9 cellular contexts compared by ENCODE assay signal in genomic region chr2:132668986-132669853, GRCh38. TPM values are rescaled to one million over a fixed set of nuclear protein-coding genes. Genes with fewer than 3 reads are reported as not detected.
DNase-seq lines count a peak whose midpoint lies in the region; ATAC-seq, FAIRE-seq and TF ChIP-seq lines count a peak whose summit lies in the region.
"Had no signal": no experiment of that assay in that cellular context is flagged by ENCODE, and none has a peak within 500 bp of the region (broad histone marks: within the 10 kb centered on the region; RNA-seq: fewer than 3 reads in every experiment).

No MANE protein-coding gene starts in this region.

- H2BK120ac ChIP-seq in H1 (replicated peaks; ENCODE audit: low read depth, low read length), result no peak overlapping the region

- H3K4me2 ChIP-seq in MM.1S (ENCODE audit: low read depth, low read length) (peak overlapping the region; percentile 22; the same call in 1 of the 2 replicates), H1 (ENCODE audit: insufficient read depth in 1 of 2, low read depth in 2 of 2, low read length in 2 of 2) (peak overlapping the region; percentile 96 to 98)

- H3K27ac ChIP-seq in MM.1S (ENCODE audit: low read length) (no peak overlapping the region), H1 (ENCODE audit: low read depth, low read length) (no peak overlapping the region)

- H3K9ac ChIP-seq in MM.1S (ENCODE audit: low read length) (no peak overlapping the region), H1 (replicated peaks in 1 of 4; ENCODE audit: extremely low read depth in 1 of 4, low read depth in 3 of 4, low read length in 3 of 4) (no peak overlapping the region)

- H3F3A ChIP-seq in MM.1S (ENCODE audit: insufficient read depth, low read length), result no peaks in the 10 kb centered on the region

- no peaks in the 10 kb centered on the region for H3K79me1 ChIP-seq in H1 (ENCODE audit: low read depth, low read length)

- no peak overlapping the region for H3K56ac ChIP-seq in H1 (replicated peaks; ENCODE audit: insufficient read length, low read depth, low read length)

- H2AFZ ChIP-seq in MM.1S (ENCODE audit: low read length), result no peak overlapping the region
- H2AFZ ChIP-seq in H1 (ENCODE audit: low read length), result peak overlapping the region; percentile 3; the same call in 1 of the 2 replicates

- TF ChIP-seq CTCF in AG10803 (conservative IDR thresholded peaks at IDR 0.05; ENCODE audit: low read length) (no peak), MM.1S (IDR thresholded peaks at IDR 0.05; ENCODE audit: low read length) (no peak), H1 (IDR thresholded peaks at IDR 0.05; ENCODE audit: control extremely low read depth in 1 of 3, insufficient read depth in 1 of 3, low read depth in 1 of 3, low read length in 3 of 3) (peak; percentile 53 to 62 (median 54))

- no peak overlapping the region for H4K91ac ChIP-seq in H1 (replicated peaks; ENCODE audit: insufficient read length, low read length)

- H2BK12ac ChIP-seq in H1 (ENCODE audit: low read depth, low read length), result peak overlapping the region; percentile 44; the same call in 1 of the 2 replicates

- H3K4ac ChIP-seq in H1 (replicated peaks; ENCODE audit: insufficient read length, low read depth, low read length), result no peak overlapping the region

- H3K79me2 ChIP-seq in MM.1S (ENCODE audit: low read length) (no peaks in the 10 kb centered on the region), H1 (ENCODE audit: control insufficient read depth in 1 of 2, insufficient read depth in 2 of 2, low read length in 2 of 2) (no peaks in the 10 kb centered on the region)

- CTCF ChIA-PET in H1 (lab: Charles Lee; ENCODE audit: partially characterized antibody), result interaction anchor here (0.7 to 4.9 kb wide), 18 partner anchors 10 to 499 kb away, joined by 3 to 45 read pairs (median 4); no protein-coding TSS in a partner anchor

- H3K27me3 ChIP-seq in MM.1S (replicated peaks; ENCODE audit: insufficient read depth, low read length) (no peaks in the 10 kb centered on the region), H1 (replicated peaks in 1 of 4; ENCODE audit: control insufficient read depth in 3 of 4, extremely low read depth in 1 of 4, insufficient read depth in 3 of 4, low read length in 3 of 4) (peaks cover 14 to 51% (median 45%) of the 10 kb centered on the region in 4 experiments), HAP-1 (ENCODE audit: low read depth) (peaks cover 4% of the 10 kb centered on the region)

- TF ChIP-seq EP300 in H1 (IDR thresholded peaks at IDR 0.05; ENCODE audit: borderline replicate concordance in 1 of 2, low read depth in 2 of 2, low read length in 2 of 2), result no peak

- H2AK5ac ChIP-seq in H1 (ENCODE audit: low read depth, low read length), result no peak overlapping the region

- POLR2A ChIA-PET in H1 (lab: Charles Lee; ENCODE audit: partially characterized antibody), result interaction anchor here (0.6 kb wide), 1 partner anchor 395 kb away, joined by 3 read pairs; no protein-coding TSS in a partner anchor

- no peaks in the 10 kb centered on the region for H4K20me1 ChIP-seq in MM.1S (ENCODE audit: insufficient read depth, low read length)
- peaks cover 0 to 4% of the 10 kb centered on the region in 2 experiments for H4K20me1 ChIP-seq in H1 (replicated peaks in 1 of 2; ENCODE audit: control insufficient read depth in 1 of 2, insufficient read depth in 2 of 2, low read length in 2 of 2)

- no peak overlapping the region for H2BK15ac ChIP-seq in H1 (ENCODE audit: low read length)

- H3K4me3 ChIP-seq in AG10803 (ENCODE audit: low read length) (peak overlapping the region; percentile 58), MM.1S (ENCODE audit: low read length) (no peak overlapping the region), H1 (ENCODE audit: extremely low read depth in 1 of 4, insufficient read depth in 2 of 4, low read depth in 3 of 4, low read length in 4 of 4) (peak overlapping the region; percentile 44 to 71 (median 68)), HAP-1 (no peak overlapping the region)

- no peak for TF ChIP-seq POLR2A in H1 (IDR thresholded peaks at IDR 0.05; ENCODE audit: control extremely low read depth in 1 of 2, low read depth in 2 of 2, low read length in 2 of 2)
- no peak for TF ChIP-seq POLR2A in erythroblast (IDR thresholded peaks at IDR 0.05; ENCODE audit: low read length)

- no peak overlapping the region for H2BK20ac ChIP-seq in H1 (ENCODE audit: low read length)

- DNase-seq in AG10803 (ENCODE audit: low read depth) (no peak), MM.1S (no peak), H1 (ENCODE audit: low read depth in 1 of 2, low spot score in 2 of 2) (peak in 1 of 2 experiments; percentile 74), midbrain (lab: John Stamatoyannopoulos, UW) (peak; percentile 9), HAP-1 (ENCODE audit: low spot score in 2 of 2) (no peak), erythroblast (lab: John Stamatoyannopoulos, UW) (no peak)
- no peak for DNase-seq in activated CD4-positive, alpha-beta T cell treated with anti-CD3 and anti-CD28 coated beads, Interleukin-2, amount 50 U/mL, for 48 hours
- DNase-seq: activated naive CD4-positive, alpha-beta T cell treated with anti-CD3 and anti-CD28 coated beads for 36 hours had no signal

- H3K9me3 ChIP-seq in MM.1S (replicated peaks; ENCODE audit: insufficient read depth, low read length) (no peaks in the 10 kb centered on the region), H1 (ENCODE audit: insufficient read depth in 2 of 2, low read depth in 1 of 2, low read length in 1 of 2) (no peaks in the 10 kb centered on the region), HAP-1 (no peaks in the 10 kb centered on the region)

- peak; percentile 48 to 51 for TF ChIP-seq RAD21 in H1 (IDR thresholded peaks at IDR 0.05 in 1 of 2, conservative IDR thresholded peaks at IDR 0.05 in 1 of 2; ENCODE audit: low read depth in 2 of 2, low read length in 2 of 2)

- H3K14ac ChIP-seq in H1 (ENCODE audit: insufficient read length), result no peak overlapping the region

- H3K9me2 ChIP-seq in MM.1S (replicated peaks; ENCODE audit: insufficient read depth, low read length), result no peaks in the 10 kb centered on the region

- H3K36me3 ChIP-seq in MM.1S (replicated peaks; ENCODE audit: insufficient read depth, low read length), result no peaks in the 10 kb centered on the region
- no peaks in the 10 kb centered on the region for H3K36me3 ChIP-seq in H1 (ENCODE audit: control insufficient read depth in 2 of 4, insufficient read depth in 4 of 4, low read length in 3 of 4)
- H3K36me3 ChIP-seq in HAP-1 (replicated peaks), result no peaks in the 10 kb centered on the region

- ATAC-seq in HG03196 (IDR thresholded peaks at IDR 0.05; ENCODE audit: unreplicated experiment), result no peak

- no peak overlapping the region for H2BK5ac ChIP-seq in H1 (ENCODE audit: low read depth, low read length)

- 1% methylated on average over 45 of the region's 78 CpGs; no CpG with 5 or more reads in 1 of the 2 experiments for WGBS in H1 (ENCODE audit: extremely low coverage in 1 of 2, insufficient coverage in 1 of 2, insufficient read length in 1 of 2, insufficient replicate concordance in 2 of 2, low coverage in 1 of 2, low lambda C conversion rate in 2 of 2, missing lambda C conversion rate in 1 of 2), 2 experiments

- FAIRE-seq in H1 (lab: Jason Lieb, UNC), result no peak

- no peak overlapping the region for H3K23ac ChIP-seq in H1 (ENCODE audit: insufficient read length)

- 0 out of 2 replicates have a peak overlapping the region, but pooled peaks have one; percentile 9 for H3K18ac ChIP-seq in H1 (ENCODE audit: extremely low read depth, low read length)

- in situ Hi-C loops in HAP-1 (cut with MboI; ENCODE audit: low sequenced_read_pairs), result no loop called here

- H4K8ac ChIP-seq in H1 (ENCODE audit: extremely low read depth, insufficient read depth, low read length), result no peak overlapping the region; the same call in 1 of the 2 replicates

- peaks cover 24% of the 10 kb centered on the region for H3K23me2 ChIP-seq in H1 (ENCODE audit: low read depth, low read length)

- H4K5ac ChIP-seq in H1 (ENCODE audit: insufficient read length, low read depth, low read length), result no peak overlapping the region

- H3K4me1 ChIP-seq in MM.1S (ENCODE audit: low read length) (no peaks in the 10 kb centered on the region), H1 (replicated peaks in 1 of 4; ENCODE audit: control insufficient read depth in 3 of 4, insufficient read depth in 4 of 4, low read length in 3 of 4) (peaks cover 0 to 10% (median 3%) of the 10 kb centered on the region in 4 experiments; a peak in 5 of 7 replicates), HAP-1 (no peaks in the 10 kb centered on the region)

TF ChIP-seq in H1, 55 proteins besides CTCF, POLR2A, EP300 and RAD21 (continues in another document):
- TF ChIP-seq SIN3A (conservative IDR thresholded peaks at IDR 0.05 in 1 of 2, IDR thresholded peaks at IDR 0.05 in 1 of 2; ENCODE audit: low read depth in 1 of 2, low read length in 2 of 2) (no peak), KDM1A (IDR thresholded peaks at IDR 0.05; ENCODE audit: borderline replicate concordance, low read length) (no peak), RNF2 (IDR thresholded peaks at IDR 0.05; ENCODE audit: borderline replicate concordance, low read depth, low read length, missing control alignments, poor library complexity, severe bottlenecking) (peak; percentile 61), NRF1 (IDR thresholded peaks at IDR 0.05; ENCODE audit: low read depth, low read length) (no peak), TCF12 (IDR thresholded peaks at IDR 0.05; ENCODE audit: low read depth, low read length) (no peak), BCL11A (IDR thresholded peaks at IDR 0.05; ENCODE audit: low read depth in 2 of 2, low read length in 2 of 2) (no peak), E2F6 (IDR thresholded peaks at IDR 0.05) (peak; percentile 13; the same call in 1 of the 2 replicates), TBP (IDR thresholded peaks at IDR 0.05; ENCODE audit: low read depth, low read length) (no peak), GABPA (IDR thresholded peaks at IDR 0.05; ENCODE audit: borderline replicate concordance, insufficient read depth, low read length) (no peak)

RNA-seq across cellular contexts. Expression of gene LYPD1, which starts 0.8 kb away (rescaled TPM):
- 2.1 and 2.7 TPM in 2 replicates for total RNA-seq in H1 (2021; fragmentation: NEBNext Ultra II Directional; extraction: Animal tissue kit (Norgen Biotek cat#: 25700))
- polyA plus RNA-seq in H1 (2011; rRNA removed), result 1.9 and 3.4 TPM in 2 replicates
- 3.3 TPM for polyA plus RNA-seq in H1 (2011; cell fraction: cytosol; rRNA removed)
- polyA plus RNA-seq in H1 (2011; cell fraction: nucleus; rRNA removed), result 2.9 TPM
- polyA plus RNA-seq in H1 (2012, experiment 1 of 2), result 1.8 to 2.5 TPM (median 2.2 TPM) in 4 replicates
- 2.8 TPM for polyA plus RNA-seq in H1 (2012, experiment 2 of 2)
- 2.3 TPM for polyA plus RNA-seq in H1 (2013, experiment 1 of 2)
- polyA plus RNA-seq in H1 (2013, experiment 2 of 2), result 2.2 TPM
- 2.1 and 2.8 TPM in 2 replicates for polyA minus RNA-seq in H1 (2011; rRNA and poly(A)+ RNA removed)
- 2.1 TPM for polyA minus RNA-seq in H1 (2011; cell fraction: cytosol; rRNA and poly(A)+ RNA removed)
- polyA minus RNA-seq in H1 (2011; cell fraction: nucleus; rRNA and poly(A)+ RNA removed), result 0.50 TPM
- total RNA-seq: activated naive CD4-positive, alpha-beta T cell treated with anti-CD3 and anti-CD28 coated beads for 36 hours had no signal

Comparison
In these comparisons a context has a peak if more than half of its experiments do, and no peak if none do; other contexts are left out.
1. H3K4me3 ChIP-seq: peak in AG10803 (single experiment) and H1 (4 of 4); none in MM.1S (single experiment) and HAP-1 (single experiment).
2. CTCF ChIP-seq: peak in H1 (3 of 3); none in AG10803 (single experiment) and MM.1S (single experiment).